Comparison of ENCODE assay signal across 18 cellular contexts in genomic region chr22:37654556-37655251, GRCh38. TPM values are rescaled to one million over a fixed set of nuclear protein-coding genes. Genes with fewer than 3 reads are reported as not detected.
DNase-seq lines count a peak whose midpoint lies in the region; ATAC-seq and TF ChIP-seq lines count a peak whose summit lies in the region.
"Had no signal": no experiment of that assay in that cellular context is flagged by ENCODE, and none has a peak within 500 bp of the region (broad histone marks: within the 10 kb centered on the region; RNA-seq: fewer than 3 reads in every experiment).

No MANE protein-coding gene starts in this region.

- POLR2A ChIA-PET in naive thymus-derived CD8-positive, alpha-beta T cell (lab: Charles Lee), result interaction anchor here (64.1 to 66.7 kb wide), 2 partner anchors 9 to 21 kb away, joined by 2283 read pairs; partner anchors contain the start of genes GGA1, LGALS1, NOL12 and PDXP
- POLR2A ChIA-PET in WTC11 (lab: Charles Lee), result no interaction called here
- POLR2A ChIA-PET in activated CD4-positive, alpha-beta memory T cell treated with anti-CD3 and anti-CD28 coated beads, Interleukin-2, amount 10 ng/mL, durations not matched to agents 7 days and 5 days (lab: Charles Lee), result interaction anchor here (6.2 to 15.9 kb wide), 2 partner anchors 15 to 21 kb away, joined by 126 to 244 read pairs; partner anchors contain the start of genes LGALS1 and SH3BP1

- DNase-seq in activated CD4-positive, alpha-beta T cell treated with anti-CD3 and anti-CD28 coated beads, Interleukin-2, amount 10 ng/mL, durations not matched to agents 24 days and 14 days, result no peak
- no peak for DNase-seq in activated CD4-positive, alpha-beta T cell treated with anti-CD3 and anti-CD28 coated beads, Interleukin-2, amount 50 U/mL, for 1 hour
- DNase-seq in CD4-positive, CD25-positive, alpha-beta regulatory T cell, result no peak
- no peak for DNase-seq in central memory CD8-positive, alpha-beta T cell (ENCODE audit: low spot score in 2 of 2)
- no peak for DNase-seq in naive thymus-derived CD8-positive, alpha-beta T cell
- DNase-seq in WTC11 (ENCODE audit: low spot score) (no peak), right atrium auricular region (ENCODE audit: low spot score) (no peak)
- DNase-seq in activated CD4-positive, alpha-beta memory T cell treated with anti-CD3 and anti-CD28 coated beads, Interleukin-2, amount 10 ng/mL, durations not matched to agents 7 days and 5 days, result no peak
- DNase-seq: DMS53, H9, Karpas-422, MM.1S, NCI-H1105, NCI-H187, NCI-H446 treated with DMSO at 0.1 percent for 48 hours, NCI-H748 treated with DMSO at 0.1 percent for 48 hours had no signal

- no peak overlapping the region for H3K27ac ChIP-seq in CD4-positive, CD25-positive, alpha-beta regulatory T cell (ENCODE audit: insufficient read depth, low read length, poor library complexity, severe bottlenecking)
- H3K27ac ChIP-seq in right atrium auricular region, result no peak overlapping the region
- H3K27ac ChIP-seq: BLaER1 treated with 17β-estradiol and CSF1 and Interleukin-3, amounts not matched to agents 10 nM and 100 nM had no signal

- TF ChIP-seq CTCF in WTC11 (IDR thresholded peaks at IDR 0.05) (no peak), right atrium auricular region (IDR thresholded peaks at IDR 0.05) (no peak)

- H3K27me3 ChIP-seq in CD4-positive, CD25-positive, alpha-beta regulatory T cell (ENCODE audit: control insufficient read depth, insufficient read depth, low read length), result no peaks in the 10 kb centered on the region
- no peaks in the 10 kb centered on the region for H3K27me3 ChIP-seq in right atrium auricular region
- H3K27me3 ChIP-seq: BLaER1 treated with 17β-estradiol and CSF1 and Interleukin-3, amounts not matched to agents 10 nM and 100 nM had no signal

- CTCF ChIA-PET in WTC11 (lab: Charles Lee), result interaction anchor here (12.1 kb wide), 1 partner anchor 13 kb away, joined by 161 read pairs; the partner anchor contains the start of gene SH3BP1
- CTCF ChIA-PET in activated CD4-positive, alpha-beta memory T cell treated with anti-CD3 and anti-CD28 coated beads, Interleukin-2, amount 10 ng/mL, durations not matched to agents 7 days and 5 days (lab: Charles Lee), result interaction anchor here (1.4 to 12.4 kb wide), 2 partner anchors 11 to 46 kb away, joined by 3 to 151 read pairs; partner anchors contain the start of gene GGA1

- no peaks in the 10 kb centered on the region for H3K9me3 ChIP-seq in CD4-positive, CD25-positive, alpha-beta regulatory T cell (ENCODE audit: control insufficient read depth in 2 of 2, low read length in 2 of 2)
- H3K9me3 ChIP-seq in right atrium auricular region, result no peaks in the 10 kb centered on the region
- H3K9me3 ChIP-seq: BLaER1 treated with 17β-estradiol and CSF1 and Interleukin-3, amounts not matched to agents 10 nM and 100 nM had no signal

- no peaks in the 10 kb centered on the region for H3K9me3 Mint-ChIP-seq in activated CD4-positive, alpha-beta T cell treated with anti-CD3 and anti-CD28 coated beads, Interleukin-2, amount 10 ng/mL, durations not matched to agents 24 days and 14 days
- no peaks in the 10 kb centered on the region for H3K9me3 Mint-ChIP-seq in CD4-positive, CD25-positive, alpha-beta regulatory T cell
- H3K9me3 Mint-ChIP-seq in central memory CD8-positive, alpha-beta T cell, result no peaks in the 10 kb centered on the region
- no peaks in the 10 kb centered on the region for H3K9me3 Mint-ChIP-seq in naive thymus-derived CD8-positive, alpha-beta T cell
- no peaks in the 10 kb centered on the region for H3K9me3 Mint-ChIP-seq in WTC11
- H3K9me3 Mint-ChIP-seq in activated CD4-positive, alpha-beta memory T cell treated with anti-CD3 and anti-CD28 coated beads, Interleukin-2, amount 10 ng/mL, durations not matched to agents 7 days and 5 days, result no peaks in the 10 kb centered on the region
- H3K9me3 Mint-ChIP-seq: H9 had no signal

- ATAC-seq in CD4-positive, CD25-positive, alpha-beta regulatory T cell (ENCODE audit: low read depth in 2 of 2), result no peak
- ATAC-seq in central memory CD8-positive, alpha-beta T cell (replicated peaks; ENCODE audit: extremely low read depth, poor library complexity, severe bottlenecking), result no peak
- no peak for ATAC-seq in naive thymus-derived CD8-positive, alpha-beta T cell
- ATAC-seq in WTC11, result no peak

- no peak overlapping the region for H3K4me3 ChIP-seq in CD4-positive, CD25-positive, alpha-beta regulatory T cell (ENCODE audit: low read depth, low read length)
- no peak overlapping the region for H3K4me3 ChIP-seq in right atrium auricular region
- H3K4me3 ChIP-seq: BLaER1 treated with 17β-estradiol and CSF1 and Interleukin-3, amounts not matched to agents 10 nM and 100 nM had no signal

- H3K27ac Mint-ChIP-seq in activated CD4-positive, alpha-beta T cell treated with anti-CD3 and anti-CD28 coated beads, Interleukin-2, amount 10 ng/mL, durations not matched to agents 24 days and 14 days, result peak overlapping the region; percentile 34
- H3K27ac Mint-ChIP-seq in CD4-positive, CD25-positive, alpha-beta regulatory T cell, result peak overlapping the region in 2 of 3 donors; percentile 14 to 46
- H3K27ac Mint-ChIP-seq in central memory CD8-positive, alpha-beta T cell (ENCODE audit: low read depth), result peak overlapping the region; percentile 35
- peak overlapping the region in 7 of 10 donors; percentile 13 to 65 (median 40) for H3K27ac Mint-ChIP-seq in naive thymus-derived CD8-positive, alpha-beta T cell
- H3K27ac Mint-ChIP-seq in WTC11, result no peak overlapping the region
- H3K27ac Mint-ChIP-seq in activated CD4-positive, alpha-beta memory T cell treated with anti-CD3 and anti-CD28 coated beads, Interleukin-2, amount 10 ng/mL, durations not matched to agents 7 days and 5 days, result no peak overlapping the region
- H3K27ac Mint-ChIP-seq: H9 had no signal

- H3K36me3 Mint-ChIP-seq in activated CD4-positive, alpha-beta T cell treated with anti-CD3 and anti-CD28 coated beads, Interleukin-2, amount 10 ng/mL, durations not matched to agents 24 days and 14 days (ENCODE audit: low read depth), result peaks cover 43% of the 10 kb centered on the region
- H3K36me3 Mint-ChIP-seq in CD4-positive, CD25-positive, alpha-beta regulatory T cell, result peaks cover 3% of the 10 kb centered on the region
- peaks cover 55% of the 10 kb centered on the region for H3K36me3 Mint-ChIP-seq in central memory CD8-positive, alpha-beta T cell (ENCODE audit: insufficient read depth)
- H3K36me3 Mint-ChIP-seq in naive thymus-derived CD8-positive, alpha-beta T cell, result peaks cover 0 to 58% (median 9%) of the 10 kb centered on the region in 3 donors
- peaks cover 30% of the 10 kb centered on the region for H3K36me3 Mint-ChIP-seq in WTC11
- peaks cover 50% of the 10 kb centered on the region for H3K36me3 Mint-ChIP-seq in activated CD4-positive, alpha-beta memory T cell treated with anti-CD3 and anti-CD28 coated beads, Interleukin-2, amount 10 ng/mL, durations not matched to agents 7 days and 5 days (ENCODE audit: low read depth)

- H3K27me3 Mint-ChIP-seq in activated CD4-positive, alpha-beta T cell treated with anti-CD3 and anti-CD28 coated beads, Interleukin-2, amount 10 ng/mL, durations not matched to agents 24 days and 14 days, result no peaks in the 10 kb centered on the region
- H3K27me3 Mint-ChIP-seq in CD4-positive, CD25-positive, alpha-beta regulatory T cell, result no peaks in the 10 kb centered on the region
- no peaks in the 10 kb centered on the region for H3K27me3 Mint-ChIP-seq in central memory CD8-positive, alpha-beta T cell
- no peaks in the 10 kb centered on the region for H3K27me3 Mint-ChIP-seq in naive thymus-derived CD8-positive, alpha-beta T cell
- no peaks in the 10 kb centered on the region for H3K27me3 Mint-ChIP-seq in WTC11 (ENCODE audit: low read depth)
- no peaks in the 10 kb centered on the region for H3K27me3 Mint-ChIP-seq in activated CD4-positive, alpha-beta memory T cell treated with anti-CD3 and anti-CD28 coated beads, Interleukin-2, amount 10 ng/mL, durations not matched to agents 7 days and 5 days

- peaks cover 13% of the 10 kb centered on the region for H3K4me1 ChIP-seq in CD4-positive, CD25-positive, alpha-beta regulatory T cell (ENCODE audit: control insufficient read depth, insufficient read depth, low read length, poor library complexity, severe bottlenecking)
- H3K4me1 ChIP-seq in right atrium auricular region, result peaks cover 0 to 13% of the 10 kb centered on the region in 2 donors

- peaks cover 14% of the 10 kb centered on the region for H3K4me1 Mint-ChIP-seq in activated CD4-positive, alpha-beta T cell treated with anti-CD3 and anti-CD28 coated beads, Interleukin-2, amount 10 ng/mL, durations not matched to agents 24 days and 14 days
- peaks cover 0 to 28% (median 11%) of the 10 kb centered on the region in 4 donors for H3K4me1 Mint-ChIP-seq in CD4-positive, CD25-positive, alpha-beta regulatory T cell
- H3K4me1 Mint-ChIP-seq in central memory CD8-positive, alpha-beta T cell, result peaks cover 15% of the 10 kb centered on the region
- H3K4me1 Mint-ChIP-seq in naive thymus-derived CD8-positive, alpha-beta T cell, result peaks cover 11 to 29% (median 19%) of the 10 kb centered on the region in 4 donors
- peaks cover 10% of the 10 kb centered on the region for H3K4me1 Mint-ChIP-seq in WTC11
- H3K4me1 Mint-ChIP-seq in activated CD4-positive, alpha-beta memory T cell treated with anti-CD3 and anti-CD28 coated beads, Interleukin-2, amount 10 ng/mL, durations not matched to agents 7 days and 5 days, result peaks cover 17% of the 10 kb centered on the region

- no peak overlapping the region for H3K4me3 Mint-ChIP-seq in activated CD4-positive, alpha-beta T cell treated with anti-CD3 and anti-CD28 coated beads, Interleukin-2, amount 10 ng/mL, durations not matched to agents 24 days and 14 days
- no peak overlapping the region for H3K4me3 Mint-ChIP-seq in CD4-positive, CD25-positive, alpha-beta regulatory T cell
- no peak overlapping the region for H3K4me3 Mint-ChIP-seq in central memory CD8-positive, alpha-beta T cell
- H3K4me3 Mint-ChIP-seq in naive thymus-derived CD8-positive, alpha-beta T cell, result no peak overlapping the region
- no peak overlapping the region for H3K4me3 Mint-ChIP-seq in WTC11
- H3K4me3 Mint-ChIP-seq in activated CD4-positive, alpha-beta memory T cell treated with anti-CD3 and anti-CD28 coated beads, Interleukin-2, amount 10 ng/mL, durations not matched to agents 7 days and 5 days, result no peak overlapping the region
- H3K4me3 Mint-ChIP-seq: H9 had no signal

- intact Hi-C loops in activated CD4-positive, alpha-beta T cell treated with anti-CD3 and anti-CD28 coated beads, Interleukin-2, amount 10 ng/mL, durations not matched to agents 24 days and 14 days (cut with micrococcal nuclease), result no loop called here

- peaks cover 44% of the 10 kb centered on the region for H3K36me3 ChIP-seq in CD4-positive, CD25-positive, alpha-beta regulatory T cell (ENCODE audit: control insufficient read depth, insufficient read depth, low read length)
- no peaks in the 10 kb centered on the region for H3K36me3 ChIP-seq in right atrium auricular region

RNA-seq across cellular contexts. Expression of gene PDXP, which starts 3.8 kb away (rescaled TPM):
- 49.3 and 51.2 TPM in 2 replicates for total RNA-seq in activated CD4-positive, alpha-beta T cell treated with anti-CD3 and anti-CD28 coated beads, Interleukin-2, amount 10 ng/mL, durations not matched to agents 24 days and 14 days
- 2.0 TPM for total RNA-seq in CD4-positive, CD25-positive, alpha-beta regulatory T cell
- 1 to 10 TPM; 1.1 to 5.8 (median 3.4) TPM for polyA plus RNA-seq in CD4-positive, CD25-positive, alpha-beta regulatory T cell
- total RNA-seq in naive thymus-derived CD8-positive, alpha-beta T cell, result 1 to 10 TPM; 4.3 to 5.9 TPM
- 1 to 10 TPM; 1.7 to 9.6 (median 5.8) TPM for polyA plus RNA-seq in naive thymus-derived CD8-positive, alpha-beta T cell
- total RNA-seq in WTC11 (2021), result 36.1 to 42.5 TPM (median 42.3 TPM) in 3 replicates
- 10 to 100 TPM; 19.1 to 21.6 TPM for total RNA-seq in activated CD4-positive, alpha-beta memory T cell treated with anti-CD3 and anti-CD28 coated beads, Interleukin-2, amount 10 ng/mL, durations not matched to agents 7 days and 5 days
- total RNA-seq in right atrium auricular region, result 10 to 100 TPM; 15.7 to 32.0 TPM

RNA-seq across cellular contexts. Expression of gene SH3BP1, which starts 15.2 kb away (rescaled TPM):
- total RNA-seq in activated CD4-positive, alpha-beta T cell treated with anti-CD3 and anti-CD28 coated beads, Interleukin-2, amount 10 ng/mL, durations not matched to agents 24 days and 14 days, result 110 and 115 TPM in 2 replicates
- 126 TPM for total RNA-seq in CD4-positive, CD25-positive, alpha-beta regulatory T cell
- polyA plus RNA-seq in CD4-positive, CD25-positive, alpha-beta regulatory T cell, result 10 to 100 TPM; 10.1 to 17.8 (median 16.2) TPM
- total RNA-seq in naive thymus-derived CD8-positive, alpha-beta T cell, result 10 to 100 TPM; 77.9 to 79.0 TPM
- polyA plus RNA-seq in naive thymus-derived CD8-positive, alpha-beta T cell, result 10 to 100 TPM; 16.9 to 26.5 (median 25.6) TPM
- 35.4 to 39.4 TPM (median 36.6 TPM) in 3 replicates for total RNA-seq in WTC11 (2021)
- total RNA-seq in activated CD4-positive, alpha-beta memory T cell treated with anti-CD3 and anti-CD28 coated beads, Interleukin-2, amount 10 ng/mL, durations not matched to agents 7 days and 5 days, result 100 to 1,000 TPM; 161 to 162 TPM
- 1 to 10 TPM; 1.5 to 4.0 TPM for total RNA-seq in right atrium auricular region
- total RNA-seq: A172 had no signal

RNA-seq across cellular contexts. Expression of gene LGALS1, which starts 20.7 kb away (rescaled TPM):
- 361 and 362 TPM in 2 replicates for total RNA-seq in activated CD4-positive, alpha-beta T cell treated with anti-CD3 and anti-CD28 coated beads, Interleukin-2, amount 10 ng/mL, durations not matched to agents 24 days and 14 days
- total RNA-seq in CD4-positive, CD25-positive, alpha-beta regulatory T cell, result 209 TPM
- polyA plus RNA-seq in CD4-positive, CD25-positive, alpha-beta regulatory T cell, result 100 to 1,000 TPM; 321 to 829 (median 545) TPM
- total RNA-seq in naive thymus-derived CD8-positive, alpha-beta T cell, result 10 to 100 TPM; 14.3 to 16.8 TPM
- polyA plus RNA-seq in naive thymus-derived CD8-positive, alpha-beta T cell, result 100 to 1,000 TPM in 1 of 3 donors, 10 to 100 TPM in 2; 19.6 to 122 (median 34.8) TPM
- total RNA-seq in WTC11 (2021) (17.3 to 23.5 TPM (median 19.2 TPM) in 3 replicates), right atrium auricular region (1,000 to 10,000 TPM in 1 of 2 donors, 100 to 1,000 TPM in 1; 584 to 1,958 TPM)
- total RNA-seq in activated CD4-positive, alpha-beta memory T cell treated with anti-CD3 and anti-CD28 coated beads, Interleukin-2, amount 10 ng/mL, durations not matched to agents 7 days and 5 days, result 1,000 to 10,000 TPM; 2,209 to 2,240 TPM

RNA-seq across cellular contexts. Expression of gene NOL12, which starts 31.4 kb away (rescaled TPM):
- total RNA-seq in activated CD4-positive, alpha-beta T cell treated with anti-CD3 and anti-CD28 coated beads, Interleukin-2, amount 10 ng/mL, durations not matched to agents 24 days and 14 days, result 67.9 and 70.3 TPM in 2 replicates
- total RNA-seq in CD4-positive, CD25-positive, alpha-beta regulatory T cell, result 38.2 TPM
- 10 to 100 TPM; 33.7 to 46.9 (median 41.2) TPM for polyA plus RNA-seq in CD4-positive, CD25-positive, alpha-beta regulatory T cell
- 10 to 100 TPM; 47.9 to 48.6 TPM for total RNA-seq in naive thymus-derived CD8-positive, alpha-beta T cell
- 10 to 100 TPM; 35.0 to 46.4 (median 43.8) TPM for polyA plus RNA-seq in naive thymus-derived CD8-positive, alpha-beta T cell
- 20.3 to 24.9 TPM (median 22.0 TPM) in 3 replicates for total RNA-seq in WTC11 (2021)
- 10 to 100 TPM; 36.6 to 36.9 TPM for total RNA-seq in activated CD4-positive, alpha-beta memory T cell treated with anti-CD3 and anti-CD28 coated beads, Interleukin-2, amount 10 ng/mL, durations not matched to agents 7 days and 5 days
- 10 to 100 TPM; 17.8 to 24.7 TPM for total RNA-seq in right atrium auricular region

RNA-seq across cellular contexts. Expression of gene TRIOBP, which starts 42.1 kb away (rescaled TPM):
- total RNA-seq in activated CD4-positive, alpha-beta T cell treated with anti-CD3 and anti-CD28 coated beads, Interleukin-2, amount 10 ng/mL, durations not matched to agents 24 days and 14 days, result 33.3 and 34.8 TPM in 2 replicates
- 24.8 TPM for total RNA-seq in CD4-positive, CD25-positive, alpha-beta regulatory T cell
- polyA plus RNA-seq in CD4-positive, CD25-positive, alpha-beta regulatory T cell, result 10 to 100 TPM; 10.9 to 19.2 (median 13.1) TPM
- total RNA-seq in naive thymus-derived CD8-positive, alpha-beta T cell, result 10 to 100 TPM; 26.4 to 30.9 TPM
- 10 to 100 TPM in 2 of 3 donors, 1 to 10 TPM in 1; 7.8 to 11.6 (median 10.7) TPM for polyA plus RNA-seq in naive thymus-derived CD8-positive, alpha-beta T cell
- total RNA-seq in WTC11 (2021) (54.0 to 58.9 TPM (median 56.8 TPM) in 3 replicates), right atrium auricular region (100 to 1,000 TPM; 108 to 118 TPM)
- total RNA-seq in activated CD4-positive, alpha-beta memory T cell treated with anti-CD3 and anti-CD28 coated beads, Interleukin-2, amount 10 ng/mL, durations not matched to agents 7 days and 5 days, result 10 to 100 TPM; 40.9 to 42.7 TPM

Comparison
In these comparisons a context has a peak if more than half of its experiments do, and no peak if none do; other contexts are left out.
1. H3K27ac Mint-ChIP-seq: peak in activated CD4-positive, alpha-beta T cell treated with anti-CD3 and anti-CD28 coated beads, Interleukin-2, amount 10 ng/mL, durations not matched to agents 24 days and 14 days (single experiment), CD4-positive, CD25-positive, alpha-beta regulatory T cell (2 of 3), central memory CD8-positive, alpha-beta T cell (single experiment) and naive thymus-derived CD8-positive, alpha-beta T cell (7 of 10); none in WTC11 (single experiment) and activated CD4-positive, alpha-beta memory T cell treated with anti-CD3 and anti-CD28 coated beads, Interleukin-2, amount 10 ng/mL, durations not matched to agents 7 days and 5 days (single experiment).